Comparison of ENCODE assay signal across 26 cellular contexts in the genomic region with DNA sequence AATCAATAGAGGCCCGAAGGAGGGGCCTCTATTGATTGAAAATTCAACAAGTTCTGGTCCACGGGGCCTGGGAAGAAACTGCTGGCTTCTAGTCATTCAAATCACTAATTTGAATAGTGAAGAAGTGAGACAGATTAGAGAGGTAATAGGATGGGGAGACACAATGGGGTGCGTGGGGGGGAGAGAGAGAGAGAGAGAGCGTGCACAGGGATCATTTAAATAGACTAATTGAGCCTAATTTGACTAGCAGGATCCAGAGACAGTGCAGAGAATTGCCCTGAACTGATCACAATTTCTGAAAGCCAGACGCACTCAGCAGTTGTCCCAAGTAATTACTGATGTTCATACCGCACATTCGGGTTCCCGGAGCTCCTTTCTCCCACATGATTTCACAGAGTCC. TPM values are rescaled to one million over a fixed set of nuclear protein-coding genes. Genes with fewer than 3 reads are reported as not detected.
"Had no signal": no experiment of that assay in that cellular context is flagged by ENCODE, and none has a peak within 500 bp of the region (broad histone marks: within the 10 kb centered on the region; RNA-seq: fewer than 3 reads in every experiment).

No MANE protein-coding gene starts in this region.

- H3K27me3 ChIP-seq: adrenal gland had no signal

- DNase-seq: activated CD4-positive, alpha-beta T cell treated with anti-CD3 and anti-CD28 coated beads for 48 hours; activated CD4-positive, alpha-beta T cell treated with anti-CD3 and anti-CD28 coated beads, Interleukin-2, amount 50 U/mL, for 4 hours; activated CD4-positive, CD25-positive, alpha-beta regulatory T cell treated with anti-CD3 and anti-CD28 coated beads, Interleukin-2, amount 50 U/mL, for 72 hours; activated CD8-positive, alpha-beta memory T cell treated with anti-CD3 and anti-CD28 coated beads, Interleukin-2, amount 50 U/mL, for 48 hours; activated CD8-positive, alpha-beta T cell treated with anti-CD3 and anti-CD28 coated beads, Interleukin-2, amount 10 ng/mL, durations not matched to agents 7 days and 5 days; activated naive CD4-positive, alpha-beta T cell treated with anti-CD3 and anti-CD28 coated beads, Interleukin-2, amount 50 U/mL, for 16 hours; activated naive CD8-positive, alpha-beta T cell treated with anti-CD3 and anti-CD28 coated beads, Interleukin-2, amount 10 ng/mL, durations not matched to agents 7 days and 5 days; activated T-cell treated with anti-CD3 and anti-CD28 coated beads, Interleukin-2, amount 50 U/mL, for 1 hour; adrenal gland; caudate nucleus; Kasumi-1; NCI-H1092; NCI-H1417; NCI-H1930; NCI-H2171; NCI-H2227 treated with DMSO at 0.1 percent for 48 hours; NCI-H446 treated with DMSO at 0.1 percent for 48 hours; NCI-H524 treated with DMSO at 0.1 percent for 48 hours; PC-9; SIG-M5; T-helper 17 cell; T-helper 9 cell had no signal

- H3K9me3 ChIP-seq: adrenal gland had no signal

- H2AFZ ChIP-seq: PC-9 had no signal

- H3K27ac Mint-ChIP-seq: activated CD8-positive, alpha-beta T cell treated with anti-CD3 and anti-CD28 coated beads, Interleukin-2, amount 10 ng/mL, durations not matched to agents 7 days and 5 days; activated naive CD8-positive, alpha-beta T cell treated with anti-CD3 and anti-CD28 coated beads, Interleukin-2, amount 10 ng/mL, durations not matched to agents 7 days and 5 days; T-helper 17 cell; WTC11 had no signal

- H3K4me3 Mint-ChIP-seq: activated CD8-positive, alpha-beta T cell treated with anti-CD3 and anti-CD28 coated beads, Interleukin-2, amount 10 ng/mL, durations not matched to agents 7 days and 5 days; activated naive CD8-positive, alpha-beta T cell treated with anti-CD3 and anti-CD28 coated beads, Interleukin-2, amount 10 ng/mL, durations not matched to agents 7 days and 5 days; T-helper 17 cell; WTC11 had no signal

- H3K4me2 ChIP-seq: PC-9 had no signal

- H3K4me1 ChIP-seq: adrenal gland had no signal

- H3K27ac ChIP-seq: adrenal gland, PC-9 had no signal

- H3K36me3 ChIP-seq: adrenal gland had no signal

- H3K4me3 ChIP-seq: adrenal gland, K562, PC-9 had no signal

- H3K36me3 Mint-ChIP-seq: activated naive CD8-positive, alpha-beta T cell treated with anti-CD3 and anti-CD28 coated beads, Interleukin-2, amount 10 ng/mL, durations not matched to agents 7 days and 5 days; WTC11 had no signal

- H3K9me3 Mint-ChIP-seq: activated naive CD8-positive, alpha-beta T cell treated with anti-CD3 and anti-CD28 coated beads, Interleukin-2, amount 10 ng/mL, durations not matched to agents 7 days and 5 days; WTC11 had no signal

- H3K4me1 Mint-ChIP-seq: WTC11 had no signal

- ATAC-seq: activated CD8-positive, alpha-beta T cell treated with anti-CD3 and anti-CD28 coated beads, Interleukin-2, amount 10 ng/mL, durations not matched to agents 7 days and 5 days; K562; T-helper 17 cell; WTC11 had no signal

RNA-seq across cellular contexts. Expression of a gene that starts 50.3 kb away (rescaled TPM):
- total RNA-seq: activated CD8-positive, alpha-beta T cell treated with anti-CD3 and anti-CD28 coated beads, Interleukin-2, amount 10 ng/mL, durations not matched to agents 7 days and 5 days; activated naive CD8-positive, alpha-beta T cell treated with anti-CD3 and anti-CD28 coated beads, Interleukin-2, amount 10 ng/mL, durations not matched to agents 7 days and 5 days; chondrocyte; PC-9; RPMI7951; T-helper 17 cell had no signal
